ENCODE assay signal across 8 cellular contexts in the genomic region with DNA sequence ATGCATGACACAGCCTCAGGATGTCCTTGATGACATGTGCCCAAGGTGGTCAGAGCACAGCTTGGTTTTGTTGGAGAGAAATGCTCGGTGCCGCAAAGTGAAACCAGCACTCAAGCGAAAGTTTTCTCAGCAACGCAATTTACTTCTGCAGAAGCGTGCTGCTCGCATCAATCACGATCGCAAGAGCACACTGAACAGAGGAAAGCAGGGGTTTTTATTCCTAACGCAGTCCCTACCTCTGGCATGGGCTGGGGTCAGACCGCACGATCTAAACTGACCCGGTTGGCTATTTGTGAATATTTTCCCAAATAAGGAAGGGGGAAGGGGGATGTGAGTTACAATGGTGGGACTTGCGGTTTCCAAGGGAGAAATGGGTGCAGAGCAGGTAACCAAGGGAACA. TPM values are rescaled to one million over a fixed set of nuclear protein-coding genes. Genes with fewer than 3 reads are reported as not detected.
DNase-seq lines count a peak whose midpoint lies in the region; ATAC-seq and TF ChIP-seq lines count a peak whose summit lies in the region.

No MANE protein-coding gene starts in this region.

- H3K36me3 ChIP-seq in CD8-positive, alpha-beta memory T cell (ENCODE audit: insufficient read depth, low read length), result peaks cover 25% of the 10 kb centered on the region
- H3K36me3 ChIP-seq in endocrine pancreas (ENCODE audit: control insufficient read depth, insufficient read depth, low read length) (peaks cover 14% of the 10 kb centered on the region), osteoblast (ENCODE audit: insufficient read depth, low read length) (peaks cover 22% of the 10 kb centered on the region)

- H3K9me3 Mint-ChIP-seq in CD8-positive, alpha-beta memory T cell, result peaks cover 14 to 40% (median 32%) of the 10 kb centered on the region in 5 donors

- H3K9me3 ChIP-seq in CD8-positive, alpha-beta memory T cell (ENCODE audit: low read length), result peaks cover 23% of the 10 kb centered on the region
- H3K9me3 ChIP-seq in endocrine pancreas (ENCODE audit: control insufficient read depth, low read length) (peaks cover 8% of the 10 kb centered on the region), osteoblast (ENCODE audit: low read depth, low read length) (peaks cover 14% of the 10 kb centered on the region)

- H3K4me1 ChIP-seq in CD8-positive, alpha-beta memory T cell (ENCODE audit: insufficient read depth, low read length), result peaks cover 5% of the 10 kb centered on the region
- H3K4me1 ChIP-seq in endocrine pancreas (ENCODE audit: control insufficient read depth, insufficient read depth, low read length) (no peaks in the 10 kb centered on the region), osteoblast (ENCODE audit: insufficient read depth, low read length) (peaks cover 15% of the 10 kb centered on the region)

- peak overlapping the region; percentile 2 for H3K9ac ChIP-seq in endocrine pancreas (ENCODE audit: control insufficient read depth, insufficient read depth, low read length)

- peaks cover 16 to 32% (median 30%) of the 10 kb centered on the region in 3 donors for H3K4me1 Mint-ChIP-seq in CD8-positive, alpha-beta memory T cell

- H3K27me3 ChIP-seq in CD8-positive, alpha-beta memory T cell (ENCODE audit: insufficient read depth, low read length, poor library complexity, severe bottlenecking), result no peaks in the 10 kb centered on the region
- no peaks in the 10 kb centered on the region for H3K27me3 ChIP-seq in endocrine pancreas (ENCODE audit: control insufficient read depth, insufficient read depth, low read length)
- no peaks in the 10 kb centered on the region for H3K27me3 ChIP-seq in osteoblast (ENCODE audit: insufficient read depth, low read length)

- DNase-seq in CD8-positive, alpha-beta memory T cell, result no peak
- DNase-seq in LNCaP clone FGC (ENCODE audit: low read depth) (no peak), osteoblast (ENCODE audit: insufficient read length, low spot score, missing footprints) (no peak), SKM-1 treated with dmso at 0.1 percent for 144 hours (lab: John Stamatoyannopoulos, UW; ENCODE audit: unreplicated experiment) (no peak)

- peak overlapping the region; percentile 91 for H3K4me2 ChIP-seq in osteoblast (ENCODE audit: insufficient read depth, low read length)

- CTCF ChIA-PET in CD8-positive, alpha-beta memory T cell (lab: Charles Lee), result no interaction called here

- H3K27ac ChIP-seq in CD8-positive, alpha-beta memory T cell (ENCODE audit: low read depth, low read length), result no peak overlapping the region
- H3K27ac ChIP-seq in osteoblast (ENCODE audit: low read depth, low read length), result no peak overlapping the region

- H3K4me3 ChIP-seq in CD8-positive, alpha-beta memory T cell (ENCODE audit: low read length), result peak overlapping the region; percentile 4
- H3K4me3 ChIP-seq in LNCaP clone FGC (ENCODE audit: low read depth, low read length), result peak overlapping the region; percentile 96; the same call in 1 of the 2 replicates
- H3K4me3 ChIP-seq in endocrine pancreas (ENCODE audit: control insufficient read depth, insufficient read depth, low read length), result peak overlapping the region; percentile 87
- H3K4me3 ChIP-seq in osteoblast (ENCODE audit: insufficient read depth, low read length), result peak overlapping the region; percentile 97

- ATAC-seq in HG03159 (IDR thresholded peaks at IDR 0.05; ENCODE audit: unreplicated experiment), result no peak
- ATAC-seq in HG03521 (IDR thresholded peaks at IDR 0.05; ENCODE audit: unreplicated experiment), result no peak
- ATAC-seq in GM18870 (IDR thresholded peaks at IDR 0.05; ENCODE audit: unreplicated experiment), result no peak

- peaks cover 29 to 34% of the 10 kb centered on the region in 2 donors for H3K27me3 Mint-ChIP-seq in CD8-positive, alpha-beta memory T cell

- TF ChIP-seq CTCF in LNCaP clone FGC (IDR thresholded peaks at IDR 0.05; ENCODE audit: control insufficient read depth, extremely low read depth, insufficient read depth), result no peak
- no peak for TF ChIP-seq CTCF in osteoblast (IDR thresholded peaks at IDR 0.05; ENCODE audit: extremely low read depth, low read depth, low read length)

- peak overlapping the region; percentile 71 for H2AFZ ChIP-seq in osteoblast (ENCODE audit: low read length)

- H3K27ac Mint-ChIP-seq in CD8-positive, alpha-beta memory T cell, result peak overlapping the region in 2 of 8 donors; percentile 8 to 32

- H3K36me3 Mint-ChIP-seq in CD8-positive, alpha-beta memory T cell, result peaks cover 20 to 38% (median 34%) of the 10 kb centered on the region in 3 donors

- H3K79me2 ChIP-seq in osteoblast (ENCODE audit: insufficient read depth, low read length), result peaks cover 29% of the 10 kb centered on the region

- POLR2A ChIA-PET in CD8-positive, alpha-beta memory T cell (lab: Charles Lee), result interaction anchor here (1.8 kb wide), 1 partner anchor 105 kb away, joined by 6 read pairs; no protein-coding TSS in a partner anchor

- peaks cover 13% of the 10 kb centered on the region for H4K20me1 ChIP-seq in osteoblast (ENCODE audit: insufficient read depth, low read length)

- peak overlapping the region; percentile 16 to 93 (median 69) for H3K4me3 Mint-ChIP-seq in CD8-positive, alpha-beta memory T cell

RNA-seq across cellular contexts. Expression of gene ZNF669, which starts 0.8 kb away (rescaled TPM):
- 1 to 10 TPM; 9.4 to 10.0 TPM for total RNA-seq in CD8-positive, alpha-beta memory T cell
- 15.7 TPM for polyA plus RNA-seq in CD8-positive, alpha-beta memory T cell
- total RNA-seq in osteoblast, result 10.1 and 11.8 TPM in 2 replicates

RNA-seq across cellular contexts. Expression of gene ZNF670, which starts 26.4 kb away (rescaled TPM):
- total RNA-seq in CD8-positive, alpha-beta memory T cell, result 1 to 10 TPM; 3.1 to 3.2 TPM
- polyA plus RNA-seq in CD8-positive, alpha-beta memory T cell, result 1.3 TPM
- total RNA-seq in osteoblast, result 2.9 and 3.8 TPM in 2 replicates

Comparison
In these comparisons a context has a peak if more than half of its experiments do, and no peak if none do; other contexts are left out.
1. H3K4me3 ChIP-seq: peak in every context shown above with its lines; median percentile 97 in osteoblast; 96 in LNCaP clone FGC; 87 in endocrine pancreas; 4 in CD8-positive, alpha-beta memory T cell.